7 cellular contexts compared by ENCODE assay signal in genomic region chr5:145891378-145891777, GRCh38. TPM values are rescaled to one million over a fixed set of nuclear protein-coding genes. Genes with fewer than 3 reads are reported as not detected.
"Had no signal": no experiment of that assay in that cellular context is flagged by ENCODE, and none has a peak within 500 bp of the region (broad histone marks: within the 10 kb centered on the region; RNA-seq: fewer than 3 reads in every experiment).

No MANE protein-coding gene starts in this region.

RNA-seq across cellular contexts. Expression of gene GRXCR2, which starts 18.6 kb away (rescaled TPM):
- total RNA-seq: GM23248, GM23338, H1, H4, H7, H9, HFFc6 had no signal
- polyA plus RNA-seq: GM23248, GM23338, H1 had no signal

RNA-seq across cellular contexts. Expression of gene SH3RF2, which starts 45.0 kb away (rescaled TPM):
- total RNA-seq: GM23248 had no signal
